1 cellular context compared by ENCODE assay signal in the genomic region with DNA sequence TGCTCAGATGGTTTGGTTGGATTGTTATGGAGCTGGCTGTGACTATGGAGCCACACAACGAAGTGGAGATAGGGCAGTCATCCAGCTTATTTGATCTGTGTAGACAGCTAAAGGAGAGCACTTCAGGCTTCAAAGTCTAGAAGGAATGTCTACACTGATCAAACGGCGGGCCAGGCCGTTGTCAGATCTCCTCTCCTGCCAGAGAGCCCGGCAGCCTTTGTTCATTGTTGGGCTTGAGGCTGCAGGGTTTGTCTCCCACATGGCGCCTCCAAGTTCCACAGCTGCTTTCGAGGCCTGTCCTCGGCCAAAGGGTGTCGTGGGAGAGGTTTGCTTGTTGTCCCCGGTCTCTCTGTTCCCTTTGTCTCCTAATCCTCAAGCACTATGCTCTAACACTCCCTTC.
TF ChIP-seq lines count a peak whose summit lies in the region.

No MANE protein-coding gene starts in this region.

TF ChIP-seq in HepG2, 621 proteins besides CTCF, POLR2A, EP300 and RAD21 (continued from another document and continues in another):
- TF ChIP-seq, protein P1, sequence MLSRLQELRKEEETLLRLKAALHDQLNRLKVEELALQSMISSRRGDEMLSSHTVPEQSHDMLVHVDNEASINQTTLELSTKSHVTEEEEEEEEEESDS (CRISPR knock-in tag; IDR thresholded peaks at IDR 0.05; ENCODE audit: borderline replicate concordance): no peak
- TF ChIP-seq SUZ12 (IDR thresholded peaks at IDR 0.05; ENCODE audit: low read depth, low read length): no peak
- TF ChIP-seq, protein P2, sequence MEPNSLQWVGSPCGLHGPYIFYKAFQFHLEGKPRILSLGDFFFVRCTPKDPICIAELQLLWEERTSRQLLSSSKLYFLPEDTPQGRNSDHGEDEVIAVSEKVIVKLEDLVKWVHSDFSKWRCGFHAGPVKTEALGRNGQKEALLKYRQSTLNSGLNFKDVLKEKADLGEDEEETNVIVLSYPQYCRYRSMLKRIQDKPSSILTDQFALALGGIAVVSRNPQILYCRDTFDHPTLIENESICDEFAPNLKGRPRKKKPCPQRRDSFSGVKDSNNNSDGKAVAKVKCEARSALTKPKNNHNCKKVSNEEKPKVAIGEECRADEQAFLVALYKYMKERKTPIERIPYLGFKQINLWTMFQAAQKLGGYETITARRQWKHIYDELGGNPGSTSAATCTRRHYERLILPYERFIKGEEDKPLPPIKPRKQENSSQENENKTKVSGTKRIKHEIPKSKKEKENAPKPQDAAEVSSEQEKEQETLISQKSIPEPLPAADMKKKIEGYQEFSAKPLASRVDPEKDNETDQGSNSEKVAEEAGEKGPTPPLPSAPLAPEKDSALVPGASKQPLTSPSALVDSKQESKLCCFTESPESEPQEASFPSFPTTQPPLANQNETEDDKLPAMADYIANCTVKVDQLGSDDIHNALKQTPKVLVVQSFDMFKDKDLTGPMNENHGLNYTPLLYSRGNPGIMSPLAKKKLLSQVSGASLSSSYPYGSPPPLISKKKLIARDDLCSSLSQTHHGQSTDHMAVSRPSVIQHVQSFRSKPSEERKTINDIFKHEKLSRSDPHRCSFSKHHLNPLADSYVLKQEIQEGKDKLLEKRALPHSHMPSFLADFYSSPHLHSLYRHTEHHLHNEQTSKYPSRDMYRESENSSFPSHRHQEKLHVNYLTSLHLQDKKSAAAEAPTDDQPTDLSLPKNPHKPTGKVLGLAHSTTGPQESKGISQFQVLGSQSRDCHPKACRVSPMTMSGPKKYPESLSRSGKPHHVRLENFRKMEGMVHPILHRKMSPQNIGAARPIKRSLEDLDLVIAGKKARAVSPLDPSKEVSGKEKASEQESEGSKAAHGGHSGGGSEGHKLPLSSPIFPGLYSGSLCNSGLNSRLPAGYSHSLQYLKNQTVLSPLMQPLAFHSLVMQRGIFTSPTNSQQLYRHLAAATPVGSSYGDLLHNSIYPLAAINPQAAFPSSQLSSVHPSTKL (CRISPR knock-in tag; IDR thresholded peaks at IDR 0.05): no peak
- 0 out of 2 replicates have a peak, but pooled peaks have one; percentile 35 for TF ChIP-seq ZFX (CRISPR knock-in tag; IDR thresholded peaks at IDR 0.05; ENCODE audit: low read depth)
- TF ChIP-seq GFI1 (CRISPR knock-in tag; IDR thresholded peaks at IDR 0.05; ENCODE audit: borderline replicate concordance): no peak
- TF ChIP-seq HOXA5 (CRISPR knock-in tag; IDR thresholded peaks at IDR 0.05): no peak
- TF ChIP-seq THYN1 (CRISPR knock-in tag; IDR thresholded peaks at IDR 0.05; ENCODE audit: borderline replicate concordance, low read depth): no peak
- TF ChIP-seq TGIF2 (CRISPR knock-in tag; IDR thresholded peaks at IDR 0.05): no peak
- TF ChIP-seq ZNF577 (CRISPR knock-in tag; IDR thresholded peaks at IDR 0.05; ENCODE audit: borderline replicate concordance, low read depth): no peak
- TF ChIP-seq MYC (CRISPR knock-in tag; IDR thresholded peaks at IDR 0.05; ENCODE audit: borderline replicate concordance): no peak
- no peak for TF ChIP-seq ZNF337 (CRISPR knock-in tag; IDR thresholded peaks at IDR 0.05; ENCODE audit: borderline replicate concordance, low read depth)
- TF ChIP-seq PAWR (CRISPR knock-in tag; IDR thresholded peaks at IDR 0.05; ENCODE audit: borderline replicate concordance): no peak
- no peak for TF ChIP-seq ELF1 (CRISPR knock-in tag; IDR thresholded peaks at IDR 0.05)
- TF ChIP-seq, protein P3, sequence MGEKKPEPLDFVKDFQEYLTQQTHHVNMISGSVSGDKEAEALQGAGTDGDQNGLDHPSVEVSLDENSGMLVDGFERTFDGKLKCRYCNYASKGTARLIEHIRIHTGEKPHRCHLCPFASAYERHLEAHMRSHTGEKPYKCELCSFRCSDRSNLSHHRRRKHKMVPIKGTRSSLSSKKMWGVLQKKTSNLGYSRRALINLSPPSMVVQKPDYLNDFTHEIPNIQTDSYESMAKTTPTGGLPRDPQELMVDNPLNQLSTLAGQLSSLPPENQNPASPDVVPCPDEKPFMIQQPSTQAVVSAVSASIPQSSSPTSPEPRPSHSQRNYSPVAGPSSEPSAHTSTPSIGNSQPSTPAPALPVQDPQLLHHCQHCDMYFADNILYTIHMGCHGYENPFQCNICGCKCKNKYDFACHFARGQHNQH (CRISPR knock-in tag; IDR thresholded peaks at IDR 0.05): no peak
- no peak for TF ChIP-seq HDAC1 (CRISPR knock-in tag; IDR thresholded peaks at IDR 0.05)
- no peak for TF ChIP-seq ZNF101 (CRISPR knock-in tag; IDR thresholded peaks at IDR 0.05; ENCODE audit: borderline replicate concordance, low read depth)
- peak; percentile 28; the same call in 1 of the 2 replicates for TF ChIP-seq THAP11 (CRISPR knock-in tag; IDR thresholded peaks at IDR 0.05)
- TF ChIP-seq SETDB1 (CRISPR knock-in tag; IDR thresholded peaks at IDR 0.05; ENCODE audit: borderline replicate concordance): no peak
- no peak for TF ChIP-seq ZNF10 (CRISPR knock-in tag; IDR thresholded peaks at IDR 0.05; ENCODE audit: borderline replicate concordance, low read depth)
- no peak for TF ChIP-seq TBP (CRISPR knock-in tag; IDR thresholded peaks at IDR 0.05)
- no peak for TF ChIP-seq SOX13 (IDR thresholded peaks at IDR 0.05)
- peak in 1 of 2 experiments; percentile 41; a peak in 1 of 4 replicates for TF ChIP-seq SOX13 (CRISPR knock-in tag; conservative IDR thresholded peaks at IDR 0.05 in 1 of 2, IDR thresholded peaks at IDR 0.05 in 1 of 2)
- no peak for TF ChIP-seq ZBTB42 (CRISPR knock-in tag; IDR thresholded peaks at IDR 0.05)
- TF ChIP-seq, protein P4, sequence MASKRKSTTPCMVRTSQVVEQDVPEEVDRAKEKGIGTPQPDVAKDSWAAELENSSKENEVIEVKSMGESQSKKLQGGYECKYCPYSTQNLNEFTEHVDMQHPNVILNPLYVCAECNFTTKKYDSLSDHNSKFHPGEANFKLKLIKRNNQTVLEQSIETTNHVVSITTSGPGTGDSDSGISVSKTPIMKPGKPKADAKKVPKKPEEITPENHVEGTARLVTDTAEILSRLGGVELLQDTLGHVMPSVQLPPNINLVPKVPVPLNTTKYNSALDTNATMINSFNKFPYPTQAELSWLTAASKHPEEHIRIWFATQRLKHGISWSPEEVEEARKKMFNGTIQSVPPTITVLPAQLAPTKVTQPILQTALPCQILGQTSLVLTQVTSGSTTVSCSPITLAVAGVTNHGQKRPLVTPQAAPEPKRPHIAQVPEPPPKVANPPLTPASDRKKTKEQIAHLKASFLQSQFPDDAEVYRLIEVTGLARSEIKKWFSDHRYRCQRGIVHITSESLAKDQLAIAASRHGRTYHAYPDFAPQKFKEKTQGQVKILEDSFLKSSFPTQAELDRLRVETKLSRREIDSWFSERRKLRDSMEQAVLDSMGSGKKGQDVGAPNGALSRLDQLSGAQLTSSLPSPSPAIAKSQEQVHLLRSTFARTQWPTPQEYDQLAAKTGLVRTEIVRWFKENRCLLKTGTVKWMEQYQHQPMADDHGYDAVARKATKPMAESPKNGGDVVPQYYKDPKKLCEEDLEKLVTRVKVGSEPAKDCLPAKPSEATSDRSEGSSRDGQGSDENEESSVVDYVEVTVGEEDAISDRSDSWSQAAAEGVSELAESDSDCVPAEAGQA (IDR thresholded peaks at IDR 0.05; ENCODE audit: low read depth): no peak
- TF ChIP-seq, protein P4 (CRISPR knock-in tag; IDR thresholded peaks at IDR 0.05; ENCODE audit: borderline replicate concordance): no peak
- TF ChIP-seq RFXANK (CRISPR knock-in tag; IDR thresholded peaks at IDR 0.05): no peak
- TF ChIP-seq ZSCAN29 (CRISPR knock-in tag; conservative IDR thresholded peaks at IDR 0.05): peak; percentile 100
- TF ChIP-seq ZNF383 (CRISPR knock-in tag; IDR thresholded peaks at IDR 0.05; ENCODE audit: borderline replicate concordance): no peak
- TF ChIP-seq, protein P5, sequence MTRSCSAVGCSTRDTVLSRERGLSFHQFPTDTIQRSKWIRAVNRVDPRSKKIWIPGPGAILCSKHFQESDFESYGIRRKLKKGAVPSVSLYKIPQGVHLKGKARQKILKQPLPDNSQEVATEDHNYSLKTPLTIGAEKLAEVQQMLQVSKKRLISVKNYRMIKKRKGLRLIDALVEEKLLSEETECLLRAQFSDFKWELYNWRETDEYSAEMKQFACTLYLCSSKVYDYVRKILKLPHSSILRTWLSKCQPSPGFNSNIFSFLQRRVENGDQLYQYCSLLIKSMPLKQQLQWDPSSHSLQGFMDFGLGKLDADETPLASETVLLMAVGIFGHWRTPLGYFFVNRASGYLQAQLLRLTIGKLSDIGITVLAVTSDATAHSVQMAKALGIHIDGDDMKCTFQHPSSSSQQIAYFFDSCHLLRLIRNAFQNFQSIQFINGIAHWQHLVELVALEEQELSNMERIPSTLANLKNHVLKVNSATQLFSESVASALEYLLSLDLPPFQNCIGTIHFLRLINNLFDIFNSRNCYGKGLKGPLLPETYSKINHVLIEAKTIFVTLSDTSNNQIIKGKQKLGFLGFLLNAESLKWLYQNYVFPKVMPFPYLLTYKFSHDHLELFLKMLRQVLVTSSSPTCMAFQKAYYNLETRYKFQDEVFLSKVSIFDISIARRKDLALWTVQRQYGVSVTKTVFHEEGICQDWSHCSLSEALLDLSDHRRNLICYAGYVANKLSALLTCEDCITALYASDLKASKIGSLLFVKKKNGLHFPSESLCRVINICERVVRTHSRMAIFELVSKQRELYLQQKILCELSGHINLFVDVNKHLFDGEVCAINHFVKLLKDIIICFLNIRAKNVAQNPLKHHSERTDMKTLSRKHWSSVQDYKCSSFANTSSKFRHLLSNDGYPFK (CRISPR knock-in tag; IDR thresholded peaks at IDR 0.05; ENCODE audit: borderline replicate concordance): no peak
- no peak for TF ChIP-seq SIX1 (CRISPR knock-in tag; IDR thresholded peaks at IDR 0.05; ENCODE audit: borderline replicate concordance)
- TF ChIP-seq ZNF124 (CRISPR knock-in tag; IDR thresholded peaks at IDR 0.05): no peak
- TF ChIP-seq ZNF251 (CRISPR knock-in tag; IDR thresholded peaks at IDR 0.05): no peak
- TF ChIP-seq ZNF670 (CRISPR knock-in tag; IDR thresholded peaks at IDR 0.05; ENCODE audit: borderline replicate concordance): no peak
- no peak for TF ChIP-seq MED8 (CRISPR knock-in tag; IDR thresholded peaks at IDR 0.05; ENCODE audit: insufficient replicate concordance)
- TF ChIP-seq MAFF (IDR thresholded peaks at IDR 0.05; ENCODE audit: low read depth, low read length): no peak
- no peak for TF ChIP-seq JUNB (CRISPR knock-in tag; IDR thresholded peaks at IDR 0.05; ENCODE audit: borderline replicate concordance)
- no peak for TF ChIP-seq PHB2 (IDR thresholded peaks at IDR 0.05; ENCODE audit: partially characterized antibody)
- TF ChIP-seq ZFP90 (CRISPR knock-in tag; IDR thresholded peaks at IDR 0.05; ENCODE audit: borderline replicate concordance): no peak
- TF ChIP-seq, protein P6, sequence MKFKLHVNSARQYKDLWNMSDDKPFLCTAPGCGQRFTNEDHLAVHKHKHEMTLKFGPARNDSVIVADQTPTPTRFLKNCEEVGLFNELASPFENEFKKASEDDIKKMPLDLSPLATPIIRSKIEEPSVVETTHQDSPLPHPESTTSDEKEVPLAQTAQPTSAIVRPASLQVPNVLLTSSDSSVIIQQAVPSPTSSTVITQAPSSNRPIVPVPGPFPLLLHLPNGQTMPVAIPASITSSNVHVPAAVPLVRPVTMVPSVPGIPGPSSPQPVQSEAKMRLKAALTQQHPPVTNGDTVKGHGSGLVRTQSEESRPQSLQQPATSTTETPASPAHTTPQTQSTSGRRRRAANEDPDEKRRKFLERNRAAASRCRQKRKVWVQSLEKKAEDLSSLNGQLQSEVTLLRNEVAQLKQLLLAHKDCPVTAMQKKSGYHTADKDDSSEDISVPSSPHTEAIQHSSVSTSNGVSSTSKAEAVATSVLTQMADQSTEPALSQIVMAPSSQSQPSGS (CRISPR knock-in tag; IDR thresholded peaks at IDR 0.05): no peak
